ENCODE assay signal across 1 cellular context in genomic region chr11:65185166-65185565, GRCh38.
TF ChIP-seq lines count a peak whose summit lies in the region.

No MANE protein-coding gene starts in this region.

TF ChIP-seq in neural cell, 6 proteins besides CTCF, POLR2A, EP300 and RAD21 (continued from another document):
- TF ChIP-seq REST (IDR thresholded peaks at IDR 0.05; ENCODE audit: borderline replicate concordance), result no peak
- TF ChIP-seq MXI1 (conservative IDR thresholded peaks at IDR 0.05; ENCODE audit: poor library complexity, severe bottlenecking), result no peak
- no peak for TF ChIP-seq SMC3 (conservative IDR thresholded peaks at IDR 0.05; ENCODE audit: poor library complexity)
- TF ChIP-seq TAF1 (IDR thresholded peaks at IDR 0.05; ENCODE audit: low read depth), result no peak
- no peak for TF ChIP-seq POLR2AphosphoS5 (IDR thresholded peaks at IDR 0.05)
